In genomic region chr1:217574265-217574949, GRCh38 we compare ENCODE assay signal across 27 cellular contexts. TPM values are rescaled to one million over a fixed set of nuclear protein-coding genes. Genes with fewer than 3 reads are reported as not detected.
"Had no signal": no experiment of that assay in that cellular context is flagged by ENCODE, and none has a peak within 500 bp of the region (broad histone marks: within the 10 kb centered on the region; RNA-seq: fewer than 3 reads in every experiment).

No MANE protein-coding gene starts in this region.

- H3K4me1 Mint-ChIP-seq: activated CD4-positive, alpha-beta T cell treated with anti-CD3 and anti-CD28 coated beads, Interleukin-2, amount 10 ng/mL, durations not matched to agents 7 days and 5 days; activated CD8-positive, alpha-beta memory T cell treated with anti-CD3 and anti-CD28 coated beads, Interleukin-2, amount 10 ng/mL, durations not matched to agents 7 days and 5 days; activated naive CD4-positive, alpha-beta T cell treated with anti-CD3 and anti-CD28 coated beads, Interleukin-2, amount 50 U/mL, for 24 hours; immature natural killer cell; nephron progenitor cell; stimulated activated naive CD8-positive, alpha-beta T cell treated with anti-CD3 and anti-CD28 coated beads, Interleukin-15, amount 100 ng/mL, for 72 hours had no signal

- H3K36me3 ChIP-seq: cardiac muscle cell, pancreas, suprapubic skin had no signal

- H3K27me3 Mint-ChIP-seq: activated CD4-positive, alpha-beta T cell treated with anti-CD3 and anti-CD28 coated beads, Interleukin-2, amount 10 ng/mL, durations not matched to agents 7 days and 5 days; activated CD8-positive, alpha-beta memory T cell treated with anti-CD3 and anti-CD28 coated beads, Interleukin-2, amount 10 ng/mL, durations not matched to agents 7 days and 5 days; activated CD8-positive, alpha-beta T cell treated with anti-CD3 and anti-CD28 coated beads for 36 hours; activated naive CD4-positive, alpha-beta T cell treated with anti-CD3 and anti-CD28 coated beads, Interleukin-2, amount 50 U/mL, for 24 hours; stimulated activated naive CD8-positive, alpha-beta T cell treated with anti-CD3 and anti-CD28 coated beads, Interleukin-15, amount 100 ng/mL, for 72 hours had no signal

- ATAC-seq: activated CD4-positive, CD25-positive, alpha-beta regulatory T cell treated with anti-CD3 and anti-CD28 coated beads, Interleukin-2, amount 50 U/mL, for 24 hours; activated CD8-positive, alpha-beta memory T cell treated with anti-CD3 and anti-CD28 coated beads, Interleukin-2, amount 10 ng/mL, durations not matched to agents 7 days and 5 days; activated CD8-positive, alpha-beta T cell treated with anti-CD3 and anti-CD28 coated beads for 36 hours; body of pancreas; left ventricle myocardium superior; pancreas; right cardiac atrium; stimulated activated effector memory CD8-positive, alpha-beta T cell treated with anti-CD3 and anti-CD28 coated beads, Interleukin-12 subunit alpha, Interleukin-12 subunit beta, amount 100 ng/mL, for 72 hours; stimulated activated naive CD8-positive, alpha-beta T cell treated with anti-CD3 and anti-CD28 coated beads, Interleukin-15, amount 100 ng/mL, for 72 hours had no signal

- H3K27ac Mint-ChIP-seq: activated CD4-positive, alpha-beta T cell treated with anti-CD3 and anti-CD28 coated beads, Interleukin-2, amount 10 ng/mL, durations not matched to agents 7 days and 5 days; activated CD8-positive, alpha-beta memory T cell treated with anti-CD3 and anti-CD28 coated beads, Interleukin-2, amount 10 ng/mL, durations not matched to agents 7 days and 5 days; activated CD8-positive, alpha-beta T cell treated with anti-CD3 and anti-CD28 coated beads for 36 hours; activated naive CD4-positive, alpha-beta T cell treated with anti-CD3 and anti-CD28 coated beads, Interleukin-2, amount 50 U/mL, for 24 hours; immature natural killer cell; nephron progenitor cell; stimulated activated effector memory CD8-positive, alpha-beta T cell treated with anti-CD3 and anti-CD28 coated beads, Interleukin-12 subunit alpha, Interleukin-12 subunit beta, amount 100 ng/mL, for 72 hours; stimulated activated naive CD8-positive, alpha-beta T cell treated with anti-CD3 and anti-CD28 coated beads, Interleukin-15, amount 100 ng/mL, for 72 hours had no signal

- H3K4me3 Mint-ChIP-seq: activated CD4-positive, alpha-beta T cell treated with anti-CD3 and anti-CD28 coated beads, Interleukin-2, amount 10 ng/mL, durations not matched to agents 7 days and 5 days; activated CD8-positive, alpha-beta memory T cell treated with anti-CD3 and anti-CD28 coated beads, Interleukin-2, amount 10 ng/mL, durations not matched to agents 7 days and 5 days; activated CD8-positive, alpha-beta T cell treated with anti-CD3 and anti-CD28 coated beads for 36 hours; activated naive CD4-positive, alpha-beta T cell treated with anti-CD3 and anti-CD28 coated beads, Interleukin-2, amount 50 U/mL, for 24 hours; immature natural killer cell; nephron progenitor cell; stimulated activated effector memory CD8-positive, alpha-beta T cell treated with anti-CD3 and anti-CD28 coated beads, Interleukin-12 subunit alpha, Interleukin-12 subunit beta, amount 100 ng/mL, for 72 hours; stimulated activated naive CD8-positive, alpha-beta T cell treated with anti-CD3 and anti-CD28 coated beads, Interleukin-15, amount 100 ng/mL, for 72 hours had no signal

- H3K27ac ChIP-seq: body of pancreas, cardiac muscle cell, pancreas, skin epidermis, suprapubic skin, tibial nerve had no signal

- H3K27me3 ChIP-seq: body of pancreas, cardiac muscle cell, pancreas, suprapubic skin, tibial nerve had no signal

- H3K9me3 ChIP-seq: body of pancreas, pancreas, suprapubic skin, tibial nerve had no signal

- H3K9me3 Mint-ChIP-seq: activated CD4-positive, alpha-beta T cell treated with anti-CD3 and anti-CD28 coated beads, Interleukin-2, amount 10 ng/mL, durations not matched to agents 7 days and 5 days; activated CD8-positive, alpha-beta T cell treated with anti-CD3 and anti-CD28 coated beads for 36 hours; activated naive CD4-positive, alpha-beta T cell treated with anti-CD3 and anti-CD28 coated beads, Interleukin-2, amount 50 U/mL, for 24 hours; immature natural killer cell; nephron progenitor cell; stimulated activated effector memory CD8-positive, alpha-beta T cell treated with anti-CD3 and anti-CD28 coated beads, Interleukin-12 subunit alpha, Interleukin-12 subunit beta, amount 100 ng/mL, for 72 hours; stimulated activated naive CD8-positive, alpha-beta T cell treated with anti-CD3 and anti-CD28 coated beads, Interleukin-15, amount 100 ng/mL, for 72 hours had no signal

- DNase-seq: activated CD4-positive, alpha-beta T cell treated with anti-CD3 and anti-CD28 coated beads, Interleukin-2, amount 10 ng/mL, durations not matched to agents 7 days and 5 days; activated CD8-positive, alpha-beta memory T cell treated with anti-CD3 and anti-CD28 coated beads, Interleukin-2, amount 10 ng/mL, durations not matched to agents 7 days and 5 days; activated CD8-positive, alpha-beta T cell treated with anti-CD3 and anti-CD28 coated beads for 36 hours; activated gamma-delta T cell; activated T-cell treated with anti-CD3 and anti-CD28 coated beads for 4 hours; anterior cingulate cortex; body of pancreas; foreskin fibroblast; immature natural killer cell; kidney glomerular epithelial cell; left ventricle myocardium superior; mammary epithelial cell; midbrain; nephron progenitor cell; pancreas; right cardiac atrium; stimulated activated CD4-positive, alpha-beta T cell treated with anti-CD3 and anti-CD28 coated beads, Interleukin-2, amount 100 ng/mL, for 24 hours; stimulated activated naive CD8-positive, alpha-beta T cell treated with anti-CD3 and anti-CD28 coated beads, Interleukin-15, amount 100 ng/mL, for 72 hours had no signal

- H3K4me1 ChIP-seq: suprapubic skin, tibial nerve had no signal

- H3K4me3 ChIP-seq: body of pancreas, cardiac muscle cell, pancreas, skin epidermis, suprapubic skin, tibial nerve had no signal

- H3K36me3 Mint-ChIP-seq: stimulated activated effector memory CD8-positive, alpha-beta T cell treated with anti-CD3 and anti-CD28 coated beads, Interleukin-12 subunit alpha, Interleukin-12 subunit beta, amount 100 ng/mL, for 72 hours had no signal

RNA-seq across cellular contexts. Expression of gene SPATA17, which starts 56.7 kb away (rescaled TPM):
- total RNA-seq: activated CD4-positive, alpha-beta T cell treated with anti-CD3 and anti-CD28 coated beads, Interleukin-2, amount 10 ng/mL, durations not matched to agents 7 days and 5 days; activated CD8-positive, alpha-beta memory T cell treated with anti-CD3 and anti-CD28 coated beads, Interleukin-2, amount 10 ng/mL, durations not matched to agents 7 days and 5 days; activated CD8-positive, alpha-beta T cell treated with anti-CD3 and anti-CD28 coated beads for 36 hours; glomerular endothelial cell; T-helper 2 cell treated with Interferon-gamma antibody and Interleukin-4, amounts not matched to agents 100 ng/mL and 5 ng/mL, for 36 hours had no signal
- polyA plus RNA-seq: immature natural killer cell had no signal
